19 cellular contexts compared by ENCODE assay signal in genomic region chr15:95470997-95471692, GRCh38.
DNase-seq lines count a peak whose midpoint lies in the region; ATAC-seq and TF ChIP-seq lines count a peak whose summit lies in the region.
"Had no signal": no experiment of that assay in that cellular context is flagged by ENCODE, and none has a peak within 500 bp of the region (broad histone marks: within the 10 kb centered on the region; RNA-seq: fewer than 3 reads in every experiment).

No MANE protein-coding gene starts in this region.

- H3K27me3 Mint-ChIP-seq in nephron (ENCODE audit: low read depth) = no peaks in the 10 kb centered on the region

- H3K4me3 ChIP-seq in adrenal gland = no peak overlapping the region
- H3K4me3 ChIP-seq in fibroblast of pulmonary artery (replicated peaks; ENCODE audit: low read depth, low read length) = no peak overlapping the region
- no peak overlapping the region for H3K4me3 ChIP-seq in PC-9

- WGBS in adrenal gland, 4 donors = 23 to 37% (median 30%) methylated on average over 4 of the region's 4 CpGs

- no peaks in the 10 kb centered on the region for H3F3A ChIP-seq in PC-9 (ENCODE audit: insufficient read depth, low read depth)

- H2AFZ ChIP-seq in PC-9 = no peak overlapping the region

- H3K27ac ChIP-seq in adrenal gland (peak overlapping the region in 2 of 5 donors; percentile 60 to 66), PC-9 (no peak overlapping the region)

- peak overlapping the region; percentile 89 to 97 (median 94) for H3K27ac Mint-ChIP-seq in nephron
- H3K27ac Mint-ChIP-seq: CD8-positive, alpha-beta T cell; stimulated activated effector memory CD8-positive, alpha-beta T cell treated with anti-CD3 and anti-CD28 coated beads, Interleukin-12 subunit alpha, Interleukin-12 subunit beta, amount 100 ng/mL, for 72 hours; T-helper 2 cell treated with Interferon-gamma antibody and Interleukin-4, amounts not matched to agents 5 μg/mL and 100 μg/mL, for 36 hours had no signal

- H3K9me3 Mint-ChIP-seq in nephron = no peaks in the 10 kb centered on the region
- H3K9me3 Mint-ChIP-seq: CD8-positive, alpha-beta T cell; naive thymus-derived CD4-positive, alpha-beta T cell; stimulated activated effector memory CD8-positive, alpha-beta T cell treated with anti-CD3 and anti-CD28 coated beads, Interleukin-12 subunit alpha, Interleukin-12 subunit beta, amount 100 ng/mL, for 72 hours; T-helper 2 cell treated with Interferon-gamma antibody and Interleukin-4, amounts not matched to agents 5 μg/mL and 100 μg/mL, for 36 hours had no signal

- H3K27me3 ChIP-seq in adrenal gland (no peaks in the 10 kb centered on the region), PC-9 (ENCODE audit: insufficient read depth, low read depth) (no peaks in the 10 kb centered on the region)

- TF ChIP-seq CTCF in adrenal gland (IDR thresholded peaks at IDR 0.05) (peak in 1 of 6 experiments; percentile 10), fibroblast of pulmonary artery (IDR thresholded peaks at IDR 0.05; ENCODE audit: low read length, missing control alignments) (no peak), nephron (IDR thresholded peaks at IDR 0.05; ENCODE audit: unreplicated experiment in 3 of 3) (no peak), PC-9 (conservative IDR thresholded peaks at IDR 0.05) (no peak)

- BruUV-seq in PC-9 (replicated peaks; lab: Mats Ljungman, UMichigan) = no TSS peak

- H3K79me2 ChIP-seq in PC-9 (ENCODE audit: low read depth) = no peaks in the 10 kb centered on the region

- DNase-seq in A172 (ENCODE audit: low spot score) = peak; percentile 3
- DNase-seq in adrenal gland = peak; percentile 21 to 71 (median 56)
- peak; percentile 83 for DNase-seq in fibroblast of pulmonary artery (ENCODE audit: low read depth)
- DNase-seq in PC-9 = no peak
- DNase-seq in amygdala (lab: John Stamatoyannopoulos, UW) = no peak
- no peak for DNase-seq in HuH-7.5 (ENCODE audit: low spot score)
- DNase-seq: activated CD4-positive, alpha-beta T cell treated with anti-CD3 and anti-CD28 coated beads, Interleukin-2, amount 50 U/mL, for 4 hours; amniotic stem cell; CD8-positive, alpha-beta T cell; effector memory CD4-positive, alpha-beta T cell; head of caudate nucleus; naive thymus-derived CD4-positive, alpha-beta T cell; NCI-H2107; NCI-H748 treated with DMSO at 0.1 percent for 48 hours; RPMI8226 had no signal

- no peaks in the 10 kb centered on the region for H3K36me3 ChIP-seq in adrenal gland (replicated peaks in 1 of 2)
- H3K36me3 ChIP-seq in PC-9 (ENCODE audit: low read depth) = no peaks in the 10 kb centered on the region

- H3K9me3 ChIP-seq in adrenal gland (replicated peaks in 1 of 3) = no peaks in the 10 kb centered on the region
- H3K9me3 ChIP-seq in PC-9 (ENCODE audit: insufficient read depth, low read depth) = no peaks in the 10 kb centered on the region

- H3K9me2 ChIP-seq in PC-9 (ENCODE audit: insufficient read depth) = no peaks in the 10 kb centered on the region

- no peaks in the 10 kb centered on the region for H3K36me3 Mint-ChIP-seq in nephron (ENCODE audit: low read depth)
- H3K36me3 Mint-ChIP-seq: CD8-positive, alpha-beta T cell; naive thymus-derived CD4-positive, alpha-beta T cell; stimulated activated effector memory CD8-positive, alpha-beta T cell treated with anti-CD3 and anti-CD28 coated beads, Interleukin-12 subunit alpha, Interleukin-12 subunit beta, amount 100 ng/mL, for 72 hours had no signal

- no peak overlapping the region for H3K4me2 ChIP-seq in PC-9

- intact Hi-C loops in adrenal gland (cut with DNase I) = loop anchor here in 1 of 2 donors (10.0 kb wide), 1 partner anchor 874 kb away; no protein-coding TSS in a partner anchor
- intact Hi-C loops in PC-9 (cut with micrococcal nuclease; ENCODE audit: unreplicated experiment) = no loop called here

- POLR2A ChIA-PET in PC-9 (lab: Charles Lee; ENCODE audit: unreplicated experiment) = interaction anchor here (0.7 kb wide), 1 partner anchor 539 kb away, joined by 3 read pairs; no protein-coding TSS in a partner anchor

- H3K4me3 Mint-ChIP-seq in nephron = peak overlapping the region in 2 of 3 experiments; percentile 5 to 7
- H3K4me3 Mint-ChIP-seq: CD8-positive, alpha-beta T cell; naive thymus-derived CD4-positive, alpha-beta T cell; stimulated activated effector memory CD8-positive, alpha-beta T cell treated with anti-CD3 and anti-CD28 coated beads, Interleukin-12 subunit alpha, Interleukin-12 subunit beta, amount 100 ng/mL, for 72 hours; T-helper 2 cell treated with Interferon-gamma antibody and Interleukin-4, amounts not matched to agents 5 μg/mL and 100 μg/mL, for 36 hours had no signal

- CTCF ChIA-PET in PC-9 (lab: Charles Lee) = no interaction called here

- no peak for TF ChIP-seq POLR2A in adrenal gland (IDR thresholded peaks at IDR 0.05)

- peaks cover 0 to 16% of the 10 kb centered on the region in 2 donors for H3K4me1 ChIP-seq in adrenal gland (replicated peaks in 1 of 2)
- no peaks in the 10 kb centered on the region for H3K4me1 ChIP-seq in PC-9 (replicated peaks; ENCODE audit: insufficient read depth)

- H4K20me1 ChIP-seq in PC-9 (ENCODE audit: insufficient read depth) = no peaks in the 10 kb centered on the region

- H3K4me1 Mint-ChIP-seq in nephron = peaks cover 46% of the 10 kb centered on the region
- H3K4me1 Mint-ChIP-seq: naive thymus-derived CD4-positive, alpha-beta T cell; stimulated activated effector memory CD8-positive, alpha-beta T cell treated with anti-CD3 and anti-CD28 coated beads, Interleukin-12 subunit alpha, Interleukin-12 subunit beta, amount 100 ng/mL, for 72 hours had no signal

- no peak for ATAC-seq in HG02973 (IDR thresholded peaks at IDR 0.05; ENCODE audit: unreplicated experiment)
- ATAC-seq: CD8-positive, alpha-beta T cell; naive thymus-derived CD4-positive, alpha-beta T cell; stimulated activated effector memory CD8-positive, alpha-beta T cell treated with anti-CD3 and anti-CD28 coated beads, Interleukin-12 subunit alpha, Interleukin-12 subunit beta, amount 100 ng/mL, for 72 hours had no signal

Comparison
In these comparisons a context has a peak if more than half of its experiments do, and no peak if none do; other contexts are left out.
1. DNase-seq: peak in A172 (single experiment), adrenal gland (7 of 7) and fibroblast of pulmonary artery (single experiment); none in PC-9 (0 of 2), amygdala (0 of 56) and HuH-7.5 (single experiment).